ENCODE assay signal across 1 cellular context in the genomic region with DNA sequence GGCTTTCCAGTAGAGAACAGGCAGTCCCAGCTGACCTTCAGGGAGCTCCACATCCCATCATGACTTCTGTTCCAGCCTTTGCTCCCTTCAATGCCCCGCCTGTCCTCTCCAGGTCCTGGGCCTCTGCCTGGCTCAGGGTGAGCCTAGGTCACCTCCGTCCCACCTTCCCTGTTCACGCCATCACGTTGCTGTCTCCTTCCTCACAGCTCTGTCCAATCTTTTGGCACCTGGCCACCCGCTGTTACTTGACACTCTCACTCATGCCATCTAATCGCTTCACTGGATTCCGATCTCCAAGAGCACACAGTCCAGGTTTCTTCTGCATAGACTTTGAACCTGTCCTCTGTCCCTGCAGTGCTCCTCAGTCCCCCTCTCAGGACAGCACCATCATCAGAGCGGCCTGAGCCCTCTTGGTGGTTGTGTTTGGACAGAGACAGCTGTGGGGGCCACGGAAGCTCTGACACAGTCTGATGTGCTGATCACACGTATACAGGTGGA.
A peak's percentile ranks its signal among the peaks of the same experiment; 100 is the strongest.
TF ChIP-seq lines count a peak whose summit lies in the region.

No MANE protein-coding gene starts in this region.

TF ChIP-seq in HepG2, 621 proteins besides CTCF, POLR2A, EP300 and RAD21 (continued from another document and continues in another):
- peak; percentile 22; the same call in 1 of the 2 replicates for TF ChIP-seq ERF (CRISPR knock-in tag; IDR thresholded peaks at IDR 0.05)
- TF ChIP-seq AKAP8 (CRISPR knock-in tag; IDR thresholded peaks at IDR 0.05) = no peak
- TF ChIP-seq JUNB (CRISPR knock-in tag; IDR thresholded peaks at IDR 0.05; ENCODE audit: borderline replicate concordance) = peak; percentile 67; the same call in 1 of the 2 replicates
- TF ChIP-seq KLF16 (CRISPR knock-in tag; IDR thresholded peaks at IDR 0.05) = peak in 1 of 2 experiments; percentile 19; a peak in 1 of 4 replicates
- TF ChIP-seq FOSL1 (CRISPR knock-in tag; IDR thresholded peaks at IDR 0.05; ENCODE audit: borderline replicate concordance) = no peak
- TF ChIP-seq, protein P1, sequence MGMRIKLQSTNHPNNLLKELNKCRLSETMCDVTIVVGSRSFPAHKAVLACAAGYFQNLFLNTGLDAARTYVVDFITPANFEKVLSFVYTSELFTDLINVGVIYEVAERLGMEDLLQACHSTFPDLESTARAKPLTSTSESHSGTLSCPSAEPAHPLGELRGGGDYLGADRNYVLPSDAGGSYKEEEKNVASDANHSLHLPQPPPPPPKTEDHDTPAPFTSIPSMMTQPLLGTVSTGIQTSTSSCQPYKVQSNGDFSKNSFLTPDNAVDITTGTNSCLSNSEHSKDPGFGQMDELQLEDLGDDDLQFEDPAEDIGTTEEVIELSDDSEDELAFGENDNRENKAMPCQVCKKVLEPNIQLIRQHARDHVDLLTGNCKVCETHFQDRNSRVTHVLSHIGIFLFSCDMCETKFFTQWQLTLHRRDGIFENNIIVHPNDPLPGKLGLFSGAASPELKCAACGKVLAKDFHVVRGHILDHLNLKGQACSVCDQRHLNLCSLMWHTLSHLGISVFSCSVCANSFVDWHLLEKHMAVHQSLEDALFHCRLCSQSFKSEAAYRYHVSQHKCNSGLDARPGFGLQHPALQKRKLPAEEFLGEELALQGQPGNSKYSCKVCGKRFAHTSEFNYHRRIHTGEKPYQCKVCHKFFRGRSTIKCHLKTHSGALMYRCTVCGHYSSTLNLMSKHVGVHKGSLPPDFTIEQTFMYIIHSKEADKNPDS (CRISPR knock-in tag; IDR thresholded peaks at IDR 0.05) = no peak
- TF ChIP-seq ZNF234 (CRISPR knock-in tag; conservative IDR thresholded peaks at IDR 0.05) = no peak
- TF ChIP-seq, protein P2, sequence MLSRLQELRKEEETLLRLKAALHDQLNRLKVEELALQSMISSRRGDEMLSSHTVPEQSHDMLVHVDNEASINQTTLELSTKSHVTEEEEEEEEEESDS (CRISPR knock-in tag; IDR thresholded peaks at IDR 0.05; ENCODE audit: borderline replicate concordance) = no peak
- TF ChIP-seq MED1 (CRISPR knock-in tag; IDR thresholded peaks at IDR 0.05) = peak; percentile 75
- no peak; the same call in 1 of the 2 replicates for TF ChIP-seq TSC22D2 (CRISPR knock-in tag; IDR thresholded peaks at IDR 0.05; ENCODE audit: borderline replicate concordance)
- TF ChIP-seq POLR2AphosphoS2 (IDR thresholded peaks at IDR 0.05; ENCODE audit: low read depth, low read length) = no peak
- TF ChIP-seq NR2F1 (CRISPR knock-in tag; IDR thresholded peaks at IDR 0.05) = peak; percentile 69 to 72
- no peak for TF ChIP-seq ZNF549 (CRISPR knock-in tag; IDR thresholded peaks at IDR 0.05)
- TF ChIP-seq ZNF550 (CRISPR knock-in tag; IDR thresholded peaks at IDR 0.05; ENCODE audit: borderline replicate concordance) = 0 out of 2 replicates have a peak, but pooled peaks have one; percentile 17
- TF ChIP-seq ZNF264 (CRISPR knock-in tag; IDR thresholded peaks at IDR 0.05) = no peak; the same call in 1 of the 2 replicates
- peak; percentile 36 for TF ChIP-seq YY1 (IDR thresholded peaks at IDR 0.05; ENCODE audit: insufficient read depth, insufficient replicate concordance, low read depth, low read length)
- TF ChIP-seq ZNF354B (CRISPR knock-in tag; IDR thresholded peaks at IDR 0.05) = no peak
- TF ChIP-seq KAT7 (CRISPR knock-in tag; IDR thresholded peaks at IDR 0.05; ENCODE audit: borderline replicate concordance) = no peak
- peak; percentile 65 for TF ChIP-seq ZNF547 (CRISPR knock-in tag; IDR thresholded peaks at IDR 0.05)
- no peak for TF ChIP-seq NKX3-1 (CRISPR knock-in tag; IDR thresholded peaks at IDR 0.05)
- TF ChIP-seq, protein P3, sequence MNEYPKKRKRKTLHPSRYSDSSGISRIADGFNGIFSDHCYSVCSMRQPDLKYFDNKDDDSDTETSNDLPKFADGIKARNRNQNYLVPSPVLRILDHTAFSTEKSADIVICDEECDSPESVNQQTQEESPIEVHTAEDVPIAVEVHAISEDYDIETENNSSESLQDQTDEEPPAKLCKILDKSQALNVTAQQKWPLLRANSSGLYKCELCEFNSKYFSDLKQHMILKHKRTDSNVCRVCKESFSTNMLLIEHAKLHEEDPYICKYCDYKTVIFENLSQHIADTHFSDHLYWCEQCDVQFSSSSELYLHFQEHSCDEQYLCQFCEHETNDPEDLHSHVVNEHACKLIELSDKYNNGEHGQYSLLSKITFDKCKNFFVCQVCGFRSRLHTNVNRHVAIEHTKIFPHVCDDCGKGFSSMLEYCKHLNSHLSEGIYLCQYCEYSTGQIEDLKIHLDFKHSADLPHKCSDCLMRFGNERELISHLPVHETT (CRISPR knock-in tag; conservative IDR thresholded peaks at IDR 0.05) = no peak
- no peak for TF ChIP-seq ZNF496 (CRISPR knock-in tag; IDR thresholded peaks at IDR 0.05; ENCODE audit: insufficient replicate concordance)
- no peak for TF ChIP-seq ZNF781 (CRISPR knock-in tag; IDR thresholded peaks at IDR 0.05; ENCODE audit: borderline replicate concordance, not compliant biosample characterization)
- TF ChIP-seq CEBPG (CRISPR knock-in tag; IDR thresholded peaks at IDR 0.05) = peak; percentile 45
- TF ChIP-seq ZIK1 (CRISPR knock-in tag; IDR thresholded peaks at IDR 0.05; ENCODE audit: borderline replicate concordance, low read depth) = no peak
- TF ChIP-seq MYNN (CRISPR knock-in tag; IDR thresholded peaks at IDR 0.05; ENCODE audit: low read depth) = no peak
- peak; percentile 54 for TF ChIP-seq THAP11 (CRISPR knock-in tag; IDR thresholded peaks at IDR 0.05)
- no peak for TF ChIP-seq ZUFSP (CRISPR knock-in tag; IDR thresholded peaks at IDR 0.05; ENCODE audit: borderline replicate concordance)
- no peak for TF ChIP-seq KLF11 (CRISPR knock-in tag; IDR thresholded peaks at IDR 0.05)
- TF ChIP-seq ZNF225 (CRISPR knock-in tag; IDR thresholded peaks at IDR 0.05) = peak; percentile 5
- no peak for TF ChIP-seq ZNF329 (CRISPR knock-in tag; IDR thresholded peaks at IDR 0.05; ENCODE audit: low read depth)
- TF ChIP-seq, protein P4, sequence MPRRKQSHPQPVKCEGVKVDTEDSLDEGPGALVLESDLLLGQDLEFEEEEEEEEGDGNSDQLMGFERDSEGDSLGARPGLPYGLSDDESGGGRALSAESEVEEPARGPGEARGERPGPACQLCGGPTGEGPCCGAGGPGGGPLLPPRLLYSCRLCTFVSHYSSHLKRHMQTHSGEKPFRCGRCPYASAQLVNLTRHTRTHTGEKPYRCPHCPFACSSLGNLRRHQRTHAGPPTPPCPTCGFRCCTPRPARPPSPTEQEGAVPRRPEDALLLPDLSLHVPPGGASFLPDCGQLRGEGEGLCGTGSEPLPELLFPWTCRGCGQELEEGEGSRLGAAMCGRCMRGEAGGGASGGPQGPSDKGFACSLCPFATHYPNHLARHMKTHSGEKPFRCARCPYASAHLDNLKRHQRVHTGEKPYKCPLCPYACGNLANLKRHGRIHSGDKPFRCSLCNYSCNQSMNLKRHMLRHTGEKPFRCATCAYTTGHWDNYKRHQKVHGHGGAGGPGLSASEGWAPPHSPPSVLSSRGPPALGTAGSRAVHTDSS (CRISPR knock-in tag; conservative IDR thresholded peaks at IDR 0.05) = no peak
- TF ChIP-seq SSRP1 (CRISPR knock-in tag; IDR thresholded peaks at IDR 0.05) = peak; percentile 74; the same call in 1 of the 2 replicates
- TF ChIP-seq PCBP2 (optimal IDR thresholded peaks at IDR 0.05; ENCODE audit: low read depth, low read length, poor library complexity, severe bottlenecking) = no peak
- peak; percentile 67; the same call in 1 of the 2 replicates for TF ChIP-seq ARID4A (CRISPR knock-in tag; IDR thresholded peaks at IDR 0.05; ENCODE audit: borderline replicate concordance)
- no peak for TF ChIP-seq ZNF24 (IDR thresholded peaks at IDR 0.05)
- TF ChIP-seq ZNF660 (CRISPR knock-in tag; IDR thresholded peaks at IDR 0.05; ENCODE audit: borderline replicate concordance, low read depth) = no peak
- TF ChIP-seq, protein P5, sequence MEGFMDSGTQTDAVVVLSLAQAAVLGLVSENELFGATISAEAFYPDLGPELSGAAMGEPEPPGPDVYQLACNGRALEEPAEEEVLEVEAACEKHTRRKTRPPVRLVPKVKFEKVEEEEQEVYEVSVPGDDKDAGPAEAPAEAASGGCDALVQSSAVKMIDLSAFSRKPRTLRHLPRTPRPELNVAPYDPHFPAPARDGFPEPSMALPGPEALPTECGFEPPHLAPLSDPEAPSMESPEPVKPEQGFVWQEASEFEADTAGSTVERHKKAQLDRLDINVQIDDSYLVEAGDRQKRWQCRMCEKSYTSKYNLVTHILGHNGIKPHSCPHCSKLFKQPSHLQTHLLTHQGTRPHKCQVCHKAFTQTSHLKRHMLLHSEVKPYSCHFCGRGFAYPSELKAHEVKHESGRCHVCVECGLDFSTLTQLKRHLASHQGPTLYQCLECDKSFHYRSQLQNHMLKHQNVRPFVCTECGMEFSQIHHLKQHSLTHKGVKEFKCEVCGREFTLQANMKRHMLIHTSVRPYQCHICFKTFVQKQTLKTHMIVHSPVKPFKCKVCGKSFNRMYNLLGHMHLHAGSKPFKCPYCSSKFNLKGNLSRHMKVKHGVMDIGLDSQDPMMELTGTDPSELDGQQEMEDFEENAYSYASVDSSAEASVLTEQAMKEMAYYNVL (CRISPR knock-in tag; IDR thresholded peaks at IDR 0.05; ENCODE audit: borderline replicate concordance) = peak; percentile 93
- TF ChIP-seq, protein P6, sequence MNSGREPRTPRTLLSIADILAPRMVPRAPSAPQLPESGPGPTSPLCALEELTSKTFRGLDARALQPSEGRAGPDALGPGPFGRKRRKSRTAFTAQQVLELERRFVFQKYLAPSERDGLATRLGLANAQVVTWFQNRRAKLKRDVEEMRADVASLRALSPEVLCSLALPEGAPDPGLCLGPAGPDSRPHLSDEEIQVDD (CRISPR knock-in tag; IDR thresholded peaks at IDR 0.05; ENCODE audit: borderline replicate concordance) = 0 out of 2 replicates have a peak, but pooled peaks have one; percentile 72
- no peak for TF ChIP-seq MTA3 (CRISPR knock-in tag; IDR thresholded peaks at IDR 0.05)
- TF ChIP-seq CENPX (CRISPR knock-in tag; IDR thresholded peaks at IDR 0.05) = no peak
- TF ChIP-seq SKIL (CRISPR knock-in tag; IDR thresholded peaks at IDR 0.05; ENCODE audit: borderline replicate concordance) = peak; percentile 78
- no peak for TF ChIP-seq HCFC1 (IDR thresholded peaks at IDR 0.05; ENCODE audit: low read depth, low read length)
- TF ChIP-seq, protein P7, sequence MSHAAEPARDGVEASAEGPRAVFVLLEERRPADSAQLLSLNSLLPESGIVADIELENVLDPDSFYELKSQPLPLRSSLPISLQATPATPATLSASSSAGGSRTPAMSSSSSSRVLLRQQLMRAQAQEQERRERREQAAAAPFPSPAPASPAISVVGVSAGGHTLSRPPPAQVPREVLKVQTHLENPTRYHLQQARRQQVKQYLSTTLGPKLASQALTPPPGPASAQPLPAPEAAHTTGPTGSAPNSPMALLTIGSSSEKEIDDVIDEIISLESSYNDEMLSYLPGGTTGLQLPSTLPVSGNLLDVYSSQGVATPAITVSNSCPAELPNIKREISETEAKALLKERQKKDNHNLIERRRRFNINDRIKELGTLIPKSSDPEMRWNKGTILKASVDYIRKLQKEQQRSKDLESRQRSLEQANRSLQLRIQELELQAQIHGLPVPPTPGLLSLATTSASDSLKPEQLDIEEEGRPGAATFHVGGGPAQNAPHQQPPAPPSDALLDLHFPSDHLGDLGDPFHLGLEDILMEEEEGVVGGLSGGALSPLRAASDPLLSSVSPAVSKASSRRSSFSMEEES (CRISPR knock-in tag; IDR thresholded peaks at IDR 0.05) = peak; percentile 52; the same call in 1 of the 2 replicates
- TF ChIP-seq ZNF558 (CRISPR knock-in tag; IDR thresholded peaks at IDR 0.05; ENCODE audit: borderline replicate concordance) = no peak
- TF ChIP-seq ZNF678 (CRISPR knock-in tag; IDR thresholded peaks at IDR 0.05) = no peak
